In genomic region chrX:153794018-153794896, GRCh38 we compare ENCODE assay signal across 8 cellular contexts. TPM values are rescaled to one million over a fixed set of nuclear protein-coding genes. Genes with fewer than 3 reads are reported as not detected.
DNase-seq lines count a peak whose midpoint lies in the region; ATAC-seq and TF ChIP-seq lines count a peak whose summit lies in the region.

Gene IDH3G (minus strand): TSS chrX:153794375. CDS start chrX:153794326, 49 bp downstream.
Gene SSR4 (plus strand): TSS chrX:153794668. CDS start chrX:153794688, 20 bp downstream.

- WGBS in right cardiac atrium, result under 1% methylated on average over 92 of the region's 92 CpGs

- H3K36me3 ChIP-seq in ascending aorta, result peaks cover 6 to 29% of the 10 kb centered on the region in 2 donors
- no peaks in the 10 kb centered on the region for H3K36me3 ChIP-seq in uterus

- intact Hi-C loops in T-helper 2 cell treated with Interferon-gamma antibody and Interleukin-4, amounts not matched to agents 100 ng/mL and 5 ng/mL, for 36 hours (cut with micrococcal nuclease), result loop anchor here (1.0 to 5.0 kb wide), 3 partner anchors 70 to 134 kb away; partner anchors contain the start of genes ABCD1, AVPR2 and BCAP31
- intact Hi-C loops in ascending aorta (cut with DNase I), result loop anchor here (1.0 kb wide), 2 partner anchors 70 to 134 kb away; partner anchors contain the start of genes ABCD1 and BCAP31
- intact Hi-C loops in right cardiac atrium (cut with DNase I), result loop anchor here in 1 of 4 donors (10.0 kb wide), 1 partner anchor 131 kb away; the partner anchor contains the start of gene ARHGAP4
- intact Hi-C loops in uterus (cut with DNase I; ENCODE audit: low total_unique reads), result no loop called here

- peak; percentile 15 to 65 for TF ChIP-seq POLR2A in uterus (IDR thresholded peaks at IDR 0.05)

- no peaks in the 10 kb centered on the region for H3K9me3 ChIP-seq in ascending aorta
- H3K9me3 ChIP-seq in right cardiac atrium (ENCODE audit: control insufficient read depth, low read length), result no peaks in the 10 kb centered on the region
- H3K9me3 ChIP-seq in uterus, result no peaks in the 10 kb centered on the region

- ATAC-seq in GM18499 (IDR thresholded peaks at IDR 0.05; ENCODE audit: insufficient read depth, unreplicated experiment) (peak; percentile 67), HG02943 (IDR thresholded peaks at IDR 0.05; ENCODE audit: low read depth, unreplicated experiment) (peak; percentile 85), right cardiac atrium (peak; percentile 95 to 96)

- H3K4me1 ChIP-seq in ascending aorta (peaks cover 0 to 6% of the 10 kb centered on the region in 2 donors), right cardiac atrium (ENCODE audit: control insufficient read depth, insufficient read depth, low read length) (peaks cover 4% of the 10 kb centered on the region), uterus (peaks cover 0 to 9% of the 10 kb centered on the region in 2 donors)

- H3K4me3 ChIP-seq in ascending aorta, result peak within 1 kb of the TSS; percentile 71 to 76
- H3K4me3 ChIP-seq in right cardiac atrium (ENCODE audit: low read length), result peak within 1 kb of the TSS; percentile 90
- peak within 1 kb of the TSS; percentile 57 to 74 for H3K4me3 ChIP-seq in uterus

- TF ChIP-seq CTCF in ascending aorta (IDR thresholded peaks at IDR 0.05) (peak in 1 of 3 experiments; percentile 13), uterus (IDR thresholded peaks at IDR 0.05) (peak in 2 of 4 experiments; percentile 16 to 35)

- H3K27ac ChIP-seq in ascending aorta (peak within 1 kb of the TSS; percentile 93 to 96), right cardiac atrium (ENCODE audit: low read length) (peak within 1 kb of the TSS; percentile 95), uterus (peak within 1 kb of the TSS; percentile 89 to 95)

- no peaks in the 10 kb centered on the region for H3K27me3 ChIP-seq in ascending aorta
- no peaks in the 10 kb centered on the region for H3K27me3 ChIP-seq in right cardiac atrium (ENCODE audit: control insufficient read depth, insufficient read depth)
- no peaks in the 10 kb centered on the region for H3K27me3 ChIP-seq in uterus

- DNase-seq in NCI-H187 treated with DMSO at 0.1 percent for 48 hours (lab: John Stamatoyannopoulos, UW) (peak; percentile 82), ascending aorta (ENCODE audit: low spot score in 2 of 2) (peak; percentile 48 to 95), right cardiac atrium (peak; percentile 94 to 97 (median 97)), pulmonary artery endothelial cell (ENCODE audit: low read depth, low spot score) (peak; percentile 82), uterus (peak; percentile 90 to 93)

RNA-seq across cellular contexts. Expression of gene IDH3G, which starts in this region (rescaled TPM):
- total RNA-seq in T-helper 2 cell treated with Interferon-gamma antibody and Interleukin-4, amounts not matched to agents 100 ng/mL and 5 ng/mL, for 36 hours, result 72.7 and 76.4 TPM in 2 replicates
- 351 TPM for total RNA-seq in ascending aorta
- 10 to 100 TPM; 60.6 to 68.6 (median 66.6) TPM for total RNA-seq in right cardiac atrium
- polyA plus RNA-seq in right cardiac atrium, result 66.9 TPM
- 41.1 and 58.8 TPM in 2 replicates for total RNA-seq in pulmonary artery endothelial cell
- 10 to 100 TPM; 48.4 to 88.5 (median 67.2) TPM for total RNA-seq in uterus

RNA-seq across cellular contexts. Expression of gene SSR4, which starts in this region (rescaled TPM):
- total RNA-seq in T-helper 2 cell treated with Interferon-gamma antibody and Interleukin-4, amounts not matched to agents 100 ng/mL and 5 ng/mL, for 36 hours, result 287 and 297 TPM in 2 replicates
- 331 TPM for total RNA-seq in ascending aorta
- total RNA-seq in right cardiac atrium, result 100 to 1,000 TPM; 162 to 208 (median 193) TPM
- 336 TPM for polyA plus RNA-seq in right cardiac atrium
- total RNA-seq in pulmonary artery endothelial cell, result 86.6 and 152 TPM in 2 replicates
- 100 to 1,000 TPM in 2 of 4 donors, 10 to 100 TPM in 2; 26.9 to 633 (median 103) TPM for total RNA-seq in uterus

Comparison
In these comparisons a context has a peak if more than half of its experiments do, and no peak if none do; other contexts are left out.
1. Peak in every context shown above with its lines: DNase-seq, ATAC-seq, H3K4me3 ChIP-seq and H3K27ac ChIP-seq.